1 cellular context compared by ENCODE assay signal in the genomic region with DNA sequence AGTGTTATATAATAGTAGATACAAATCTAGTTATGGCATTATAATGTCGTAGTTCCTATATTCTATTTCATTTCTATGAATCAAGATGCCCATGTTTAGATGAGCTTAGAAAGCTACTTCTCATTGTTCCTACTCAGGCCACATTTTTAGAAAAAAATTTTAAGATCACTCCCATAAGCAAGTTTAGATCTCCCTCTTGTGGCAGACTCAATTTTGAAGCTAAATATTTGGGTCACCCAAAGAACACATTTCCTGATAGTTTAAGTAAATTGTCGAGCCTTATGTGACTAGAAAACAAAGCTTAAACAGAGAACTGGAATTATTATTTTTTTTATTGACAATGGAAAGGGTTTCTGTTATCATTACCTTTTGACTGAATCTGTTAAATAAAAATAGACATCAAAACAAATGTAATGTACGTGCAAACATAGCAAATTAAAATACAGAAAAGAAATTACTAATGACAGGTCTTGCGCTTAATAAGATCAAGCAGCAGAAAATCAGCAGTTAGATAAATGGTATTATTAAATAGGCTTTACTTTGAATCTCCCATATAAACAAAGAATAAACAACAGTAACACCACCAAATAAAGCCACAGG.
TF ChIP-seq lines count a peak whose summit lies in the region.

No MANE protein-coding gene starts in this region.

TF ChIP-seq in HCT116, 20 proteins besides CTCF, POLR2A, EP300 and RAD21 (continued from another document):
- TF ChIP-seq REST (IDR thresholded peaks at IDR 0.05; ENCODE audit: low read depth) (no peak), ELF1 (IDR thresholded peaks at IDR 0.05; ENCODE audit: borderline replicate concordance, low read depth) (no peak), TCF7L2 (IDR thresholded peaks at IDR 0.05; ENCODE audit: borderline replicate concordance, extremely low read depth, insufficient read depth, insufficient read length) (no peak), EZH2 (IDR thresholded peaks at IDR 0.05) (no peak), FOSL1 (IDR thresholded peaks at IDR 0.05; ENCODE audit: low read depth) (no peak), ZNF274 (IDR thresholded peaks at IDR 0.05; ENCODE audit: low read depth, low read length) (no peak), ZFX (IDR thresholded peaks at IDR 0.05) (no peak), SIN3A (IDR thresholded peaks at IDR 0.05; ENCODE audit: low read depth) (no peak), CBX3 (IDR thresholded peaks at IDR 0.05; ENCODE audit: low read depth) (no peak), YY1 (IDR thresholded peaks at IDR 0.05; ENCODE audit: extremely low read depth, insufficient replicate concordance, low read depth, low read length) (no peak), MAX (IDR thresholded peaks at IDR 0.05) (no peak)
